13 cellular contexts compared by ENCODE assay signal in the genomic region with DNA sequence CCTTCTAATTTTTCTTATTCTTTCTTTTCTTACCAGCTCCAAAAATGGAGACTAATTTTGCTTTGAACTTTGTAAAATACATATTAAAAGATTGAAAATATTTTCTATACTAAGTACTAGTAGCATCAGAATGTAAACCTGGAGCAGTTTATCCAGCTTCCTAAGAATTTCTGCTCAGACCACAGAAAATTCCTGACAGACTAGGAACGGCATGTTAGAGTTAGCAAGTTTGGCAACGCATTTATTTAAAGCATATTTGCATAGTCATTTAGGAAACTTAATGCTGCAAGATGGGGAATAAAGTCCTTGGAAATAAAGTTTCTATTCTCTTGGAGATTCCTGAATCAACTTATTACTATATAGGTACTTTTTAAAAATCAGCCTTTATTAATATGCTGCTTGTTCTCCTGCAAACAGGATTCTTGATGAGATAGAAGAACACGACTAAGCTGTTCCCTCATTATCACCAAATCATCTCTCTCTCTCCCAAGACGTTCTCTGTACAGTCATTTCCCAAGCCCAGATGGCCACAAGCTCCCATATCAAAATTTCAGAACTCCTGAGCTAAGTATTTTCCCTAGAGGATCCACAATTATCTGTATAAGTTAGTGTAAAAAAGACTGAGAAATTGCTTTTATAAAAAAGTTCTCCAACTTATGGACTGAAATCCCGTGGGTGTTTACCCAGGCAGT.
"Had no signal": no experiment of that assay in that cellular context is flagged by ENCODE, and none has a peak within 500 bp of the region (broad histone marks: within the 10 kb centered on the region; RNA-seq: fewer than 3 reads in every experiment).

No MANE protein-coding gene starts in this region.

- H3K27me3 ChIP-seq: colonic mucosa, sigmoid colon had no signal

- H3K27ac ChIP-seq: colonic mucosa, gastroesophageal sphincter, sigmoid colon had no signal

- H3K36me3 ChIP-seq: colonic mucosa, gastroesophageal sphincter, sigmoid colon had no signal

- DNase-seq: cerebellar nuclear complex; colonic mucosa; endodermal cell; glutamatergic neuron; left colon; mammary epithelial cell; mucosa of descending colon; naive thymus-derived CD8-positive, alpha-beta T cell; sigmoid colon; small intestine; stimulated activated CD4-positive, alpha-beta T cell treated with anti-CD3 and anti-CD28 coated beads, Interleukin-2, amount 100 ng/mL, for 48 hours; stimulated activated naive CD4-positive, alpha-beta T cell treated with Interleukin-2 at 50 U/mL for 16 hours had no signal

- H3K4me1 ChIP-seq: colonic mucosa, gastroesophageal sphincter, sigmoid colon had no signal

- H3K4me3 ChIP-seq: colonic mucosa, gastroesophageal sphincter, mucosa of descending colon, sigmoid colon had no signal

- H3K9me3 ChIP-seq: colonic mucosa had no signal
